ENCODE assay signal across 13 cellular contexts in the genomic region with DNA sequence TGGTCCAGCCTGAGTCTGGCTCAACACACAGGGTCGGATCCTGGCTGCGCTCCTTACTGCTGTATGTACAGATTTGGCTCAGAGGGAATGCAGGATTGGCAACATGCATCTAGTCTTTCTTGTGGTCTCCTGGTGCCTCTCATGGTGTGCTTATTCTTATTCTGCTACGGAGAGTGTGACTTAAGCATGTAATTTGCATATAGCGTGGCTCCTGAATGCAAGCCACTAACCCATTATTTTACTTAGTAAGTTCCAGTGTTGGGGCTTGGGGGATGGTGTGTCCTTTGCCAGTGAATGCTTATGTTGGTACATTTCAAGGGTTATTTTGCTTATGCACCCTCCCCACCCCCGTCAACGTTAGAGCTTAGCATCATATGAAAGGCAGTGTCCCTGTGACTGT. TPM values are rescaled to one million over a fixed set of nuclear protein-coding genes. Genes with fewer than 3 reads are reported as not detected.
A peak's percentile ranks its signal among the peaks of the same experiment; 100 is the strongest.
DNase-seq lines count a peak whose midpoint lies in the region; ATAC-seq and TF ChIP-seq lines count a peak whose summit lies in the region.
"Had no signal": no experiment of that assay in that cellular context is flagged by ENCODE, and none has a peak within 500 bp of the region (broad histone marks: within the 10 kb centered on the region; RNA-seq: fewer than 3 reads in every experiment).

No MANE protein-coding gene starts in this region.

- H3K4me3 ChIP-seq in mucosa of descending colon (no peak overlapping the region), aorta (ENCODE audit: low read length in 2 of 2) (no peak overlapping the region)

- H3K9me3 Mint-ChIP-seq in activated CD4-positive, alpha-beta T cell treated with anti-CD3 and anti-CD28 coated beads for 36 hours (ENCODE audit: low read depth) = no peaks in the 10 kb centered on the region
- H3K9me3 Mint-ChIP-seq in T-cell = no peaks in the 10 kb centered on the region
- H3K9me3 Mint-ChIP-seq: nephron progenitor cell had no signal

- H3K9me3 ChIP-seq in mucosa of descending colon (no peaks in the 10 kb centered on the region), aorta (ENCODE audit: control insufficient read depth, low read length) (no peaks in the 10 kb centered on the region)

- H3K4me3 Mint-ChIP-seq in activated CD4-positive, alpha-beta T cell treated with anti-CD3 and anti-CD28 coated beads for 36 hours = no peak overlapping the region
- peak overlapping the region in 1 of 3 donors; percentile 36 for H3K4me3 Mint-ChIP-seq in T-cell
- H3K4me3 Mint-ChIP-seq: nephron progenitor cell had no signal

- TF ChIP-seq CTCF in mucosa of descending colon (IDR thresholded peaks at IDR 0.05) = no peak

- H3K27ac Mint-ChIP-seq in activated CD4-positive, alpha-beta T cell treated with anti-CD3 and anti-CD28 coated beads for 36 hours = no peak overlapping the region
- peak overlapping the region; percentile 69 to 81 for H3K27ac Mint-ChIP-seq in T-cell
- H3K27ac Mint-ChIP-seq: nephron progenitor cell had no signal

- H3K36me3 ChIP-seq in mucosa of descending colon (ENCODE audit: low read depth) = no peaks in the 10 kb centered on the region
- H3K36me3 ChIP-seq in aorta (ENCODE audit: control insufficient read depth in 1 of 2, insufficient read depth in 2 of 2, low read length in 1 of 2) = no peaks in the 10 kb centered on the region

- no peaks in the 10 kb centered on the region for H3K27me3 ChIP-seq in aorta (ENCODE audit: control insufficient read depth in 1 of 2, insufficient read depth in 2 of 2, low read length in 1 of 2)

- no peak overlapping the region for H3K27ac ChIP-seq in aorta (ENCODE audit: low read depth in 1 of 2, low read length in 2 of 2)

- ATAC-seq in activated CD4-positive, alpha-beta T cell treated with anti-CD3 and anti-CD28 coated beads for 36 hours = peak; percentile 38
- ATAC-seq in HG02678 (IDR thresholded peaks at IDR 0.05; ENCODE audit: unreplicated experiment) (peak; percentile 48), T-cell (replicated peaks in 1 of 4) (no peak), mucosa of descending colon (no peak), aorta (ENCODE audit: low FRiP score) (no peak)
- ATAC-seq in stimulated activated naive CD8-positive, alpha-beta T cell treated with anti-CD3 and anti-CD28 coated beads, Interleukin-15, Interleukin-2, amounts not matched to agents 100 U/mL and 50 U/mL, for 24 hours = peak; percentile 79
- ATAC-seq: HCT116 had no signal

- peaks cover 11% of the 10 kb centered on the region for H3K36me3 Mint-ChIP-seq in activated CD4-positive, alpha-beta T cell treated with anti-CD3 and anti-CD28 coated beads for 36 hours (ENCODE audit: low read depth)
- H3K36me3 Mint-ChIP-seq in T-cell = peaks cover 24% of the 10 kb centered on the region

- H3K4me1 ChIP-seq in mucosa of descending colon (ENCODE audit: low read depth) = peaks cover 6% of the 10 kb centered on the region
- H3K4me1 ChIP-seq in aorta (ENCODE audit: control insufficient read depth in 1 of 2, insufficient read depth in 2 of 2, low read length in 2 of 2) = no peaks in the 10 kb centered on the region

- no peaks in the 10 kb centered on the region for H3K27me3 Mint-ChIP-seq in activated CD4-positive, alpha-beta T cell treated with anti-CD3 and anti-CD28 coated beads for 36 hours
- no peaks in the 10 kb centered on the region for H3K27me3 Mint-ChIP-seq in T-cell

- intact Hi-C loops in activated CD4-positive, alpha-beta T cell treated with anti-CD3 and anti-CD28 coated beads for 36 hours (cut with DNase I, micrococcal nuclease) = no loop called here
- intact Hi-C loops in mucosa of descending colon (cut with DNase I, micrococcal nuclease) (no loop called here), aorta (cut with DNase I) (no loop called here)

- CTCF ChIA-PET in activated CD4-positive, alpha-beta T cell treated with anti-CD3 and anti-CD28 coated beads for 36 hours (lab: Charles Lee) = interaction anchor here (1.3 to 3.0 kb wide), 2 partner anchors 97 to 99 kb away, joined by 3 to 10 read pairs; no protein-coding TSS in a partner anchor
- CTCF ChIA-PET in T-cell (lab: Charles Lee) = interaction anchor here in 1 of 2 donors (0.6 kb wide), 1 partner anchor 96 kb away, joined by 3 read pairs; no protein-coding TSS in a partner anchor

- DNase-seq in activated CD4-positive, alpha-beta T cell treated with anti-CD3 and anti-CD28 coated beads for 36 hours = no peak
- no peak for DNase-seq in activated CD4-positive, alpha-beta T cell treated with anti-CD3 and anti-CD28 coated beads for 48 hours
- DNase-seq in T-cell = no peak
- no peak for DNase-seq in stimulated activated naive CD8-positive, alpha-beta T cell treated with anti-CD3 and anti-CD28 coated beads, Interleukin-15, Interleukin-2, amounts not matched to agents 100 U/mL and 50 U/mL, for 24 hours
- no peak for DNase-seq in mucosa of descending colon
- no peak for DNase-seq in aorta
- DNase-seq in hepatic stellate cell (ENCODE audit: low spot score) = no peak
- DNase-seq: activated effector memory CD4-positive, alpha-beta T cell treated with anti-CD3 and anti-CD28 coated beads, Interleukin-2, amount 50 U/mL, for 16 hours; effector CD8-positive, alpha-beta T cell; nephron progenitor cell; stimulated activated CD4-positive, alpha-beta T cell treated with anti-CD3 and anti-CD28 coated beads, Interleukin-4, amount 100 ng/mL, for 1 hour had no signal

- 90 to 91% methylated on average over 6 of the region's 6 CpGs for WGBS in aorta, 2 donors

- POLR2A ChIA-PET in activated CD4-positive, alpha-beta T cell treated with anti-CD3 and anti-CD28 coated beads for 36 hours (lab: Charles Lee) = no interaction called here
- POLR2A ChIA-PET in T-cell (lab: Charles Lee) = interaction anchor here in 1 of 2 donors (0.6 kb wide), 1 partner anchor 27 kb away, joined by 5 read pairs; no protein-coding TSS in a partner anchor

- peaks cover 70% of the 10 kb centered on the region for H3K4me1 Mint-ChIP-seq in activated CD4-positive, alpha-beta T cell treated with anti-CD3 and anti-CD28 coated beads for 36 hours
- peaks cover 73 to 80% (median 77%) of the 10 kb centered on the region in 3 donors for H3K4me1 Mint-ChIP-seq in T-cell

RNA-seq across cellular contexts. Expression of a gene that starts 51.2 kb away (rescaled TPM):
- total RNA-seq in activated CD4-positive, alpha-beta T cell treated with anti-CD3 and anti-CD28 coated beads for 36 hours = 10 to 100 TPM; 20.8 to 21.3 TPM
- total RNA-seq in T-cell (10 to 100 TPM; 44.8 to 71.0 (median 57.9) TPM), mucosa of descending colon (10 to 100 TPM; 27.8 to 54.6 (median 44.0) TPM), aorta (10 to 100 TPM; 14.3 to 20.1 TPM)
- polyA plus RNA-seq in aorta = 1 to 10 TPM; 2.0 to 2.8 TPM

Comparison
In these comparisons a context has a peak if more than half of its experiments do, and no peak if none do; other contexts are left out.
1. ATAC-seq: peak in activated CD4-positive, alpha-beta T cell treated with anti-CD3 and anti-CD28 coated beads for 36 hours (single experiment), HG02678 (single experiment) and stimulated activated naive CD8-positive, alpha-beta T cell treated with anti-CD3 and anti-CD28 coated beads, Interleukin-15, Interleukin-2, amounts not matched to agents 100 U/mL and 50 U/mL, for 24 hours (single experiment); none in T-cell (0 of 4), mucosa of descending colon (single experiment) and aorta (single experiment).